Comparison of ENCODE assay signal across 17 cellular contexts in genomic region chr20:20292472-20292871, GRCh38.
"Had no signal": no experiment of that assay in that cellular context is flagged by ENCODE, and none has a peak within 500 bp of the region (broad histone marks: within the 10 kb centered on the region; RNA-seq: fewer than 3 reads in every experiment).

No MANE protein-coding gene starts in this region.

- H3K27ac ChIP-seq: adrenal gland, foreskin keratinocyte, neutrophil, parathyroid adenoma, sigmoid colon, spleen had no signal

- H3K27me3 ChIP-seq: adrenal gland, foreskin keratinocyte, neutrophil, sigmoid colon had no signal

- H3K9ac ChIP-seq: parathyroid adenoma had no signal

- H2AFZ ChIP-seq: parathyroid adenoma had no signal

- H3K4me3 Mint-ChIP-seq: activated naive CD4-positive, alpha-beta T cell treated with anti-CD3 and anti-CD28 coated beads, Interleukin-2, amount 50 U/mL, for 24 hours; effector memory CD8-positive, alpha-beta T cell; natural killer cell had no signal

- H3K79me2 ChIP-seq: parathyroid adenoma had no signal

- H3K27me3 Mint-ChIP-seq: activated naive CD4-positive, alpha-beta T cell treated with anti-CD3 and anti-CD28 coated beads, Interleukin-2, amount 50 U/mL, for 24 hours had no signal

- H3K36me3 ChIP-seq: adrenal gland, neutrophil, sigmoid colon, spleen had no signal

- H3K9me3 ChIP-seq: adrenal gland, neutrophil, sigmoid colon, spleen had no signal

- DNase-seq: activated CD4-positive, CD25-positive, alpha-beta regulatory T cell treated with anti-CD3 and anti-CD28 coated beads, Interleukin-2, amount 50 U/mL, for 72 hours; activated CD8-positive, alpha-beta memory T cell treated with anti-CD3 and anti-CD28 coated beads for 24 hours; activated T-cell treated with anti-CD3 and anti-CD28 coated beads for 4 hours; adrenal gland; dermis blood vessel endothelial cell; effector memory CD8-positive, alpha-beta T cell; foreskin keratinocyte; glutamatergic neuron; hypothalamus; mesendoderm; natural killer cell; sigmoid colon; spleen; T1000 had no signal

- H3K36me3 Mint-ChIP-seq: activated naive CD4-positive, alpha-beta T cell treated with anti-CD3 and anti-CD28 coated beads, Interleukin-2, amount 50 U/mL, for 24 hours; natural killer cell had no signal

- H3K4me3 ChIP-seq: adrenal gland, sigmoid colon, spleen had no signal

- H3K9me3 Mint-ChIP-seq: activated naive CD4-positive, alpha-beta T cell treated with anti-CD3 and anti-CD28 coated beads, Interleukin-2, amount 50 U/mL, for 24 hours; effector memory CD8-positive, alpha-beta T cell; natural killer cell had no signal

- H3K4me1 Mint-ChIP-seq: activated naive CD4-positive, alpha-beta T cell treated with anti-CD3 and anti-CD28 coated beads, Interleukin-2, amount 50 U/mL, for 24 hours; natural killer cell had no signal

- ATAC-seq: effector memory CD8-positive, alpha-beta T cell; foreskin keratinocyte; natural killer cell had no signal

- H3K4me1 ChIP-seq: adrenal gland, foreskin keratinocyte, parathyroid adenoma, sigmoid colon, spleen had no signal

- H3K27ac Mint-ChIP-seq: activated naive CD4-positive, alpha-beta T cell treated with anti-CD3 and anti-CD28 coated beads, Interleukin-2, amount 50 U/mL, for 24 hours; effector memory CD8-positive, alpha-beta T cell; natural killer cell had no signal
